31 cellular contexts compared by ENCODE assay signal in the genomic region with DNA sequence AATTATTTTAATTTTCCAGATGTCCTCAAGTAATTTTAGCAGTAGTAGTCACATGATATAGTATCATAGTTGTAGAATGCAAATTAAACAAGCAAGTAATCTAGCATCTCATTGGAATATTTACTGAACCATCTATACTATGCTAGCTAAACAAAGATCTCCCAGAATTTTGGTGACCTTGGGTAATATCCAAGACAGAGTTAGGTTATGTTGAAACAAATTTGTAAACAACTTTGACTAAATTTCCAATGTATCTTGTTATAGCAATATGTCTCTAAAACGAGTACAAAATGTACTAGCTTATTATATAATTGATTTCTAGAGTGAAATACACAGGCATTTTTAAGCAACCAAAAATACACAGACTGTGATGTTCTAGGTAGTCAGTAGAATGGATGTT. TPM values are rescaled to one million over a fixed set of nuclear protein-coding genes. Genes with fewer than 3 reads are reported as not detected.
DNase-seq lines count a peak whose midpoint lies in the region; ATAC-seq, FAIRE-seq and TF ChIP-seq lines count a peak whose summit lies in the region.
"Had no signal": no experiment of that assay in that cellular context is flagged by ENCODE, and none has a peak within 500 bp of the region (broad histone marks: within the 10 kb centered on the region; RNA-seq: fewer than 3 reads in every experiment).

No MANE protein-coding gene starts in this region.

- H3K4me1 Mint-ChIP-seq in astrocyte (ENCODE audit: low read depth, unreplicated experiment): peaks cover 30% of the 10 kb centered on the region
- H3K4me1 Mint-ChIP-seq in nephron: peaks cover 62% of the 10 kb centered on the region
- H3K4me1 Mint-ChIP-seq: B cell had no signal

- no peak for DNase-seq in SK-N-SH
- no peak for DNase-seq in astrocyte (ENCODE audit: low read depth)
- DNase-seq in suprapubic skin (ENCODE audit: low spot score in 2 of 2): no peak
- no peak for DNase-seq in activated CD4-positive, CD25-positive, alpha-beta regulatory T cell treated with anti-CD3 and anti-CD28 coated beads, Interleukin-2, amount 50 U/mL, for 72 hours
- no peak for DNase-seq in GM19240 (ENCODE audit: insufficient read length, low spot score)
- DNase-seq: Caco-2; CD8-positive, alpha-beta T cell; DMS 273 treated with DMSO at 0.1 percent for 48 hours; DMS79; EL; GF-D8; H9; KBM-7; MV-4-11; NCI-H1105; NCI-H146; NCI-H1930; NCI-H2107; NCI-H446; NCI-H524 treated with DMSO at 0.1 percent for 48 hours; NCI-H774; PC-3 had no signal

- H3K4me2 ChIP-seq in SK-N-SH (peak overlapping the region; percentile 1; the same call in 1 of the 2 replicates), astrocyte (ENCODE audit: low read length) (no peak overlapping the region)
- H3K4me2 ChIP-seq: GM23338 had no signal

- H3K36me3 Mint-ChIP-seq in astrocyte (ENCODE audit: low read depth, unreplicated experiment) (peaks cover 12% of the 10 kb centered on the region), nephron (ENCODE audit: low read depth) (peaks cover 71% of the 10 kb centered on the region)
- H3K36me3 Mint-ChIP-seq: CD8-positive, alpha-beta T cell had no signal

- H3K4me3 ChIP-seq in SK-N-SH (ENCODE audit: low read depth in 2 of 2, low read length in 1 of 2): no peak overlapping the region
- no peak overlapping the region for H3K4me3 ChIP-seq in astrocyte (ENCODE audit: insufficient read depth, low read depth, low read length)
- no peak overlapping the region for H3K4me3 ChIP-seq in suprapubic skin
- H3K4me3 ChIP-seq: GM23338 had no signal

- no peak for TF ChIP-seq RAD21 in SK-N-SH (IDR thresholded peaks at IDR 0.05; ENCODE audit: low read length)

- WGBS in SK-N-SH (ENCODE audit: low lambda C conversion rate): 77% methylated on average over 1 of the region's 1 CpG
- 50% methylated on average over 1 of the region's 1 CpG for WGBS in suprapubic skin

- H3K9me3 ChIP-seq in SK-N-SH (no peaks in the 10 kb centered on the region), astrocyte (ENCODE audit: insufficient read depth, low read depth, low read length) (no peaks in the 10 kb centered on the region), suprapubic skin (no peaks in the 10 kb centered on the region)
- H3K9me3 ChIP-seq: Caco-2 had no signal

- H3K9ac ChIP-seq in SK-N-SH (no peak overlapping the region), astrocyte (ENCODE audit: low read length) (no peak overlapping the region)

- H3K9me2 ChIP-seq in SK-N-SH: no peaks in the 10 kb centered on the region

- no peak overlapping the region for H3K27ac Mint-ChIP-seq in astrocyte (ENCODE audit: unreplicated experiment)
- H3K27ac Mint-ChIP-seq in nephron: peak overlapping the region; percentile 73 to 84 (median 75)
- H3K27ac Mint-ChIP-seq: B cell; CD8-positive, alpha-beta T cell; GM23338; H9 had no signal

- CTCF ChIA-PET in SK-N-SH (lab: Yijun Ruan, JAX): interaction anchor here (0.9 to 1.1 kb wide), 2 partner anchors 40 to 41 kb away, joined by 3 read pairs; partner anchors contain the start of gene VCAN

- H3K27me3 Mint-ChIP-seq in astrocyte (ENCODE audit: low read depth, unreplicated experiment) (no peaks in the 10 kb centered on the region), nephron (ENCODE audit: low read depth) (no peaks in the 10 kb centered on the region)
- H3K27me3 Mint-ChIP-seq: B cell had no signal

- H2AFZ ChIP-seq in SK-N-SH (ENCODE audit: low read depth) (no peak overlapping the region), astrocyte (ENCODE audit: low read depth, low read length) (no peak overlapping the region)
- H2AFZ ChIP-seq: GM23338 had no signal

- no peak for FAIRE-seq in astrocyte (lab: Jason Lieb, UNC)
- FAIRE-seq: GM12891, HepG2 had no signal

- TF ChIP-seq CTCF in SK-N-SH (IDR thresholded peaks at IDR 0.05): no peak
- no peak for TF ChIP-seq CTCF in astrocyte (IDR thresholded peaks at IDR 0.05; ENCODE audit: insufficient read depth, low read depth, low read length)
- TF ChIP-seq CTCF in nephron (IDR thresholded peaks at IDR 0.05; ENCODE audit: unreplicated experiment in 3 of 3): no peak
- TF ChIP-seq CTCF in suprapubic skin (IDR thresholded peaks at IDR 0.05): no peak

- peaks cover 10 to 64% of the 10 kb centered on the region in 2 experiments for H3K36me3 ChIP-seq in SK-N-SH (replicated peaks in 1 of 2; ENCODE audit: control insufficient read depth in 1 of 2, insufficient read depth in 2 of 2, low read length in 1 of 2)
- H3K36me3 ChIP-seq in astrocyte (ENCODE audit: insufficient read depth, low read length): peaks cover 50% of the 10 kb centered on the region
- no peaks in the 10 kb centered on the region for H3K36me3 ChIP-seq in suprapubic skin

- peak overlapping the region; percentile 91 to 92 for H3K27ac ChIP-seq in SK-N-SH (ENCODE audit: low read depth in 2 of 2, low read length in 1 of 2)
- H3K27ac ChIP-seq in astrocyte (ENCODE audit: low read depth, low read length): peak overlapping the region; percentile 21
- H3K27ac ChIP-seq in suprapubic skin: peak overlapping the region; percentile 3
- H3K27ac ChIP-seq: 22Rv1, C4-2B had no signal

- no peaks in the 10 kb centered on the region; the same call in 1 of the 2 replicates for H4K20me1 ChIP-seq in SK-N-SH (ENCODE audit: insufficient read depth)
- H4K20me1 ChIP-seq in astrocyte (ENCODE audit: insufficient read depth, low read length): peaks cover 17% of the 10 kb centered on the region

- TF ChIP-seq EP300 in SK-N-SH (IDR thresholded peaks at IDR 0.05; ENCODE audit: borderline replicate concordance in 1 of 2, low read depth in 1 of 2, low read length in 1 of 2): no peak
- TF ChIP-seq EP300 in suprapubic skin (IDR thresholded peaks at IDR 0.05): no peak

- peaks cover 67% of the 10 kb centered on the region for H3F3A ChIP-seq in SK-N-SH (replicated peaks; ENCODE audit: insufficient read depth)

- ATAC-seq in SK-N-SH treated with all-trans-retinoic acid at 6 μM for 48 hours (no peak), GM19395 (IDR thresholded peaks at IDR 0.05; ENCODE audit: unreplicated experiment) (no peak)
- ATAC-seq: CD8-positive, alpha-beta T cell; GM23338; HepG2; PC-3 had no signal

- H3K79me2 ChIP-seq in SK-N-SH (ENCODE audit: insufficient read depth) (peaks cover 72% of the 10 kb centered on the region), astrocyte (ENCODE audit: insufficient read depth, low read length) (peaks cover 38% of the 10 kb centered on the region)

- no peak for TF ChIP-seq POLR2A in suprapubic skin (IDR thresholded peaks at IDR 0.05)

- H3K4me3 Mint-ChIP-seq in astrocyte (ENCODE audit: unreplicated experiment) (no peak overlapping the region), nephron (no peak overlapping the region)
- H3K4me3 Mint-ChIP-seq: B cell; CD8-positive, alpha-beta T cell; GM23338; H9 had no signal

- H3K27me3 ChIP-seq in SK-N-SH (ENCODE audit: insufficient read depth) (no peaks in the 10 kb centered on the region), astrocyte (ENCODE audit: insufficient read depth, low read length) (no peaks in the 10 kb centered on the region), suprapubic skin (no peaks in the 10 kb centered on the region)

- H3K4me1 ChIP-seq in SK-N-SH (ENCODE audit: control insufficient read depth in 1 of 2, insufficient read depth in 2 of 2, low read depth in 1 of 2, low read length in 1 of 2) (peaks cover 26 to 44% of the 10 kb centered on the region in 2 experiments), astrocyte (ENCODE audit: insufficient read depth, low read length) (peaks cover 16% of the 10 kb centered on the region), suprapubic skin (peaks cover 9% of the 10 kb centered on the region)
- H3K4me1 ChIP-seq: Caco-2 had no signal

- POLR2A ChIA-PET in SK-N-SH (lab: Yijun Ruan, JAX): no interaction called here

- H3K9me3 Mint-ChIP-seq in astrocyte (ENCODE audit: unreplicated experiment): no peaks in the 10 kb centered on the region
- no peaks in the 10 kb centered on the region for H3K9me3 Mint-ChIP-seq in nephron
- H3K9me3 Mint-ChIP-seq: CD8-positive, alpha-beta T cell; GM23338; H9 had no signal

TF ChIP-seq in SK-N-SH, 30 proteins besides CTCF, POLR2A, EP300 and RAD21:
- no peak for TF ChIP-seq NRF1 (IDR thresholded peaks at IDR 0.05; ENCODE audit: low read depth, low read length)

TF ChIP-seq in SK-N-SH treated with all-trans-retinoic acid at 6 μM for 48 hours, 23 proteins besides CTCF, POLR2A, EP300 and RAD21 (continues in another document):
- TF ChIP-seq TOX (CRISPR knock-in tag; IDR thresholded peaks at IDR 0.05; ENCODE audit: borderline replicate concordance): no peak
- TF ChIP-seq PATZ1 (CRISPR knock-in tag; IDR thresholded peaks at IDR 0.05; ENCODE audit: borderline replicate concordance): no peak
- no peak for TF ChIP-seq BACH2 (CRISPR knock-in tag; IDR thresholded peaks at IDR 0.05; ENCODE audit: borderline replicate concordance)
- no peak for TF ChIP-seq GLIS3 (CRISPR knock-in tag; IDR thresholded peaks at IDR 0.05)
- TF ChIP-seq, protein P1, sequence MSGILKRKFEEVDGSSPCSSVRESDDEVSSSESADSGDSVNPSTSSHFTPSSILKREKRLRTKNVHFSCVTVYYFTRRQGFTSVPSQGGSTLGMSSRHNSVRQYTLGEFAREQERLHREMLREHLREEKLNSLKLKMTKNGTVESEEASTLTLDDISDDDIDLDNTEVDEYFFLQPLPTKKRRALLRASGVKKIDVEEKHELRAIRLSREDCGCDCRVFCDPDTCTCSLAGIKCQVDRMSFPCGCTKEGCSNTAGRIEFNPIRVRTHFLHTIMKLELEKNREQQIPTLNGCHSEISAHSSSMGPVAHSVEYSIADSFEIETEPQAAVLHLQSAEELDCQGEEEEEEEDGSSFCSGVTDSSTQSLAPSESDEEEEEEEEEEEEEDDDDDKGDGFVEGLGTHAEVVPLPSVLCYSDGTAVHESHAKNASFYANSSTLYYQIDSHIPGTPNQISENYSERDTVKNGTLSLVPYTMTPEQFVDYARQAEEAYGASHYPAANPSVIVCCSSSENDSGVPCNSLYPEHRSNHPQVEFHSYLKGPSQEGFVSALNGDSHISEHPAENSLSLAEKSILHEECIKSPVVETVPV (CRISPR knock-in tag; IDR thresholded peaks at IDR 0.05): no peak
- TF ChIP-seq OSR1 (CRISPR knock-in tag; IDR thresholded peaks at IDR 0.05): no peak

RNA-seq across cellular contexts. Expression of gene VCAN, which starts 41.5 kb away (rescaled TPM):
- polyA plus RNA-seq in SK-N-SH (2012; rRNA removed): 142 and 147 TPM in 2 replicates
- polyA plus RNA-seq in SK-N-SH (2012; cell fraction: cytosol; rRNA removed): 128 and 146 TPM in 2 replicates
- 105 and 212 TPM in 2 replicates for polyA plus RNA-seq in SK-N-SH (2012; cell fraction: nucleus; rRNA removed)
- total RNA-seq in astrocyte (431 and 542 TPM in 2 replicates), suprapubic skin (10 to 100 TPM; 22.8 to 30.3 (median 24.0) TPM)
- total RNA-seq: B cell had no signal

Comparison
In these comparisons a context has a peak if more than half of its experiments do, and no peak if none do; other contexts are left out.
1. H3K27ac ChIP-seq: peak in every context shown above with its lines; median percentile 92 in SK-N-SH; 21 in astrocyte; 3 in suprapubic skin.
2. RNA of gene VCAN, which starts 41.5 kb away (total RNA-seq): 431 to 542 TPM in astrocyte; 22.8 to 30.3 TPM in suprapubic skin; every median in the first group is over 10 times any median in the second.